ENCODE assay signal across 10 cellular contexts in genomic region chr1:56774067-56774609, GRCh38. TPM values are rescaled to one million over a fixed set of nuclear protein-coding genes. Genes with fewer than 3 reads are reported as not detected.
DNase-seq lines count a peak whose midpoint lies in the region; ATAC-seq lines count a peak whose summit lies in the region.
"Had no signal": no experiment of that assay in that cellular context is flagged by ENCODE, and none has a peak within 500 bp of the region (broad histone marks: within the 10 kb centered on the region; RNA-seq: fewer than 3 reads in every experiment).

No MANE protein-coding gene starts in this region.

- no peaks in the 10 kb centered on the region for H3K36me3 Mint-ChIP-seq in immature natural killer cell

- peaks cover 12 to 14% of the 10 kb centered on the region in 2 donors for H3K4me1 Mint-ChIP-seq in immature natural killer cell

- peak; percentile 92 for ATAC-seq in GM18517 (IDR thresholded peaks at IDR 0.05; ENCODE audit: unreplicated experiment)
- peak; percentile 74 for ATAC-seq in GM21528 (IDR thresholded peaks at IDR 0.05; ENCODE audit: low FRiP score, unreplicated experiment)
- ATAC-seq: K562 had no signal

- H3K4me3 Mint-ChIP-seq in immature natural killer cell: peak overlapping the region; percentile 34 to 82 (median 56)

- H3K27me3 Mint-ChIP-seq in immature natural killer cell (ENCODE audit: low read depth in 3 of 3): peaks cover 0 to 2% (median 1%) of the 10 kb centered on the region in 3 donors

- H3K9me3 Mint-ChIP-seq in immature natural killer cell: peaks cover 0 to 3% (median 0%) of the 10 kb centered on the region in 6 donors

- H3K27ac Mint-ChIP-seq in immature natural killer cell: peak overlapping the region in 3 of 6 donors; percentile 7 to 68 (median 10)

- DNase-seq in M059J (ENCODE audit: low read depth): peak; percentile 7
- DNase-seq in immature natural killer cell: peak in 1 of 3 donors; percentile 3
- DNase-seq in HuH-7 (ENCODE audit: low spot score): no peak
- no peak for DNase-seq in NK-92 treated with Interleukin-12 subunit alpha and Interleukin-12 subunit beta, amount 100 ng/mL, for 24 hours (lab: John Stamatoyannopoulos, UW)
- no peak for DNase-seq in 8988T
- no peak for DNase-seq in cerebellar cortex (ENCODE audit: low spot score)
- DNase-seq: GOT3 had no signal

RNA-seq across cellular contexts. Expression of gene FYB2, which starts 45.1 kb away (rescaled TPM):
- total RNA-seq in M059J (2014; rRNA removed; shearing (Covaris generic)): not detected in 2 replicates
- polyA plus RNA-seq in immature natural killer cell: not detected
- total RNA-seq: K562 had no signal
- polyA plus RNA-seq: K562 had no signal
